ENCODE assay signal across 8 cellular contexts in genomic region chr7:99324966-99325596, GRCh38. TPM values are rescaled to one million over a fixed set of nuclear protein-coding genes. Genes with fewer than 3 reads are reported as not detected.
DNase-seq lines count a peak whose midpoint lies in the region; ATAC-seq and TF ChIP-seq lines count a peak whose summit lies in the region.

No MANE protein-coding gene starts in this region.

- DNase-seq in activated CD8-positive, alpha-beta memory T cell treated with anti-CD3 and anti-CD28 coated beads, Interleukin-2, amount 10 ng/mL, durations not matched to agents 7 days and 5 days = no peak
- DNase-seq in activated CD8-positive, alpha-beta memory T cell treated with anti-CD3 and anti-CD28 coated beads, Interleukin-2, amount 50 U/mL, for 48 hours = no peak
- DNase-seq in LNCaP clone FGC (ENCODE audit: low read depth) (no peak), GM19240 (ENCODE audit: insufficient read length, low spot score) (no peak), posterior cingulate gyrus (no peak)
- peak in 1 of 9 donors; percentile 6 for DNase-seq in naive thymus-derived CD4-positive, alpha-beta T cell

- intact Hi-C loops in dendritic cell treated with granulocyte-macrophage colony-stimulating factor and Interleukin-4, amounts not matched to agents 40 ng/mL and 50 ng/mL, for 4 days (cut with micrococcal nuclease) = loop anchor here (5.0 kb wide), 2 partner anchors 52 to 188 kb away; no protein-coding TSS in a partner anchor
- intact Hi-C loops in naive thymus-derived CD4-positive, alpha-beta T cell (cut with micrococcal nuclease) = loop anchor here (1.0 to 10.0 kb wide), 7 partner anchors 42 to 450 kb away; partner anchors contain the start of genes BUD31 (in 2 of the 2), PDAP1 (in 2 of the 2), ARPC1B (in 1 of the 2) and TMEM130 (in 1 of the 2)
- intact Hi-C loops in posterior cingulate gyrus (cut with DNase I) = loop anchor here (5.0 to 10.0 kb wide), 2 partner anchors 80 to 183 kb away; partner anchors contain the start of genes BUD31, PDAP1 and SMURF1

- peak overlapping the region; percentile 82 for H3K4me3 Mint-ChIP-seq in activated CD8-positive, alpha-beta memory T cell treated with anti-CD3 and anti-CD28 coated beads, Interleukin-2, amount 10 ng/mL, durations not matched to agents 7 days and 5 days
- H3K4me3 Mint-ChIP-seq in dendritic cell treated with granulocyte-macrophage colony-stimulating factor and Interleukin-4, amounts not matched to agents 40 ng/mL and 50 ng/mL, for 4 days = peak overlapping the region; percentile 72
- peak overlapping the region; percentile 86 to 99 (median 92) for H3K4me3 Mint-ChIP-seq in naive thymus-derived CD4-positive, alpha-beta T cell

- no peaks in the 10 kb centered on the region for H3K27me3 Mint-ChIP-seq in activated CD8-positive, alpha-beta memory T cell treated with anti-CD3 and anti-CD28 coated beads, Interleukin-2, amount 10 ng/mL, durations not matched to agents 7 days and 5 days
- no peaks in the 10 kb centered on the region for H3K27me3 Mint-ChIP-seq in dendritic cell treated with granulocyte-macrophage colony-stimulating factor and Interleukin-4, amounts not matched to agents 40 ng/mL and 50 ng/mL, for 4 days
- peaks cover 0 to 15% (median 0%) of the 10 kb centered on the region in 5 donors for H3K27me3 Mint-ChIP-seq in naive thymus-derived CD4-positive, alpha-beta T cell

- no peaks in the 10 kb centered on the region for H3K27me3 ChIP-seq in naive thymus-derived CD4-positive, alpha-beta T cell (ENCODE audit: control insufficient read depth in 2 of 2, insufficient read depth in 2 of 2, low read length in 2 of 2)

- peak overlapping the region; percentile 89 for H3K27ac ChIP-seq in naive thymus-derived CD4-positive, alpha-beta T cell (ENCODE audit: low read depth, low read length)

- H3K4me1 ChIP-seq in naive thymus-derived CD4-positive, alpha-beta T cell (ENCODE audit: control insufficient read depth in 2 of 2, insufficient read depth in 2 of 2, low read length in 2 of 2) = peaks cover 25 to 26% of the 10 kb centered on the region in 2 donors

- no peaks in the 10 kb centered on the region for H3K9me3 Mint-ChIP-seq in activated CD8-positive, alpha-beta memory T cell treated with anti-CD3 and anti-CD28 coated beads, Interleukin-2, amount 10 ng/mL, durations not matched to agents 7 days and 5 days (ENCODE audit: low read depth)
- H3K9me3 Mint-ChIP-seq in dendritic cell treated with granulocyte-macrophage colony-stimulating factor and Interleukin-4, amounts not matched to agents 40 ng/mL and 50 ng/mL, for 4 days = no peaks in the 10 kb centered on the region
- peaks cover 0 to 10% (median 0%) of the 10 kb centered on the region in 11 donors for H3K9me3 Mint-ChIP-seq in naive thymus-derived CD4-positive, alpha-beta T cell

- H3K36me3 Mint-ChIP-seq in activated CD8-positive, alpha-beta memory T cell treated with anti-CD3 and anti-CD28 coated beads, Interleukin-2, amount 10 ng/mL, durations not matched to agents 7 days and 5 days = peaks cover 4% of the 10 kb centered on the region
- peaks cover 20% of the 10 kb centered on the region for H3K36me3 Mint-ChIP-seq in dendritic cell treated with granulocyte-macrophage colony-stimulating factor and Interleukin-4, amounts not matched to agents 40 ng/mL and 50 ng/mL, for 4 days (ENCODE audit: low read depth)
- H3K36me3 Mint-ChIP-seq in naive thymus-derived CD4-positive, alpha-beta T cell = peaks cover 0 to 7% (median 0%) of the 10 kb centered on the region in 5 donors

- no peaks in the 10 kb centered on the region for H3K9me3 ChIP-seq in naive thymus-derived CD4-positive, alpha-beta T cell (ENCODE audit: control insufficient read depth in 2 of 3, low read length in 3 of 3)

- H3K4me1 Mint-ChIP-seq in activated CD8-positive, alpha-beta memory T cell treated with anti-CD3 and anti-CD28 coated beads, Interleukin-2, amount 10 ng/mL, durations not matched to agents 7 days and 5 days = peaks cover 28% of the 10 kb centered on the region
- H3K4me1 Mint-ChIP-seq in dendritic cell treated with granulocyte-macrophage colony-stimulating factor and Interleukin-4, amounts not matched to agents 40 ng/mL and 50 ng/mL, for 4 days (ENCODE audit: low read depth) = peaks cover 42% of the 10 kb centered on the region
- peaks cover 27 to 41% (median 36%) of the 10 kb centered on the region in 7 donors for H3K4me1 Mint-ChIP-seq in naive thymus-derived CD4-positive, alpha-beta T cell

- CTCF ChIA-PET in activated CD8-positive, alpha-beta memory T cell treated with anti-CD3 and anti-CD28 coated beads, Interleukin-2, amount 10 ng/mL, durations not matched to agents 7 days and 5 days (lab: Charles Lee) = interaction anchor here (1.0 to 5.7 kb wide), 5 partner anchors 11 to 285 kb away, joined by 3 to 29 read pairs (median 4); no protein-coding TSS in a partner anchor
- CTCF ChIA-PET in naive thymus-derived CD4-positive, alpha-beta T cell (lab: Charles Lee) = interaction anchor here (0.6 to 1.5 kb wide), 5 partner anchors 8 to 1832 kb away, joined by 3 to 7 read pairs (median 3); no protein-coding TSS in a partner anchor

- peak overlapping the region; percentile 72 for H3K27ac Mint-ChIP-seq in activated CD8-positive, alpha-beta memory T cell treated with anti-CD3 and anti-CD28 coated beads, Interleukin-2, amount 10 ng/mL, durations not matched to agents 7 days and 5 days
- H3K27ac Mint-ChIP-seq in dendritic cell treated with granulocyte-macrophage colony-stimulating factor and Interleukin-4, amounts not matched to agents 40 ng/mL and 50 ng/mL, for 4 days = peak overlapping the region; percentile 91
- H3K27ac Mint-ChIP-seq in naive thymus-derived CD4-positive, alpha-beta T cell = peak overlapping the region; percentile 78 to 94 (median 89)

- POLR2A ChIA-PET in naive thymus-derived CD4-positive, alpha-beta T cell (lab: Charles Lee) = interaction anchor here (0.8 to 2.2 kb wide), 7 partner anchors 14 to 231 kb away, joined by 3 to 8 read pairs (median 3); partner anchors contain the start of genes BUD31 and PDAP1

- H3K36me3 ChIP-seq in naive thymus-derived CD4-positive, alpha-beta T cell (ENCODE audit: control insufficient read depth in 2 of 3, insufficient read depth in 3 of 3, low read length in 3 of 3) = peaks cover 0 to 10% (median 0%) of the 10 kb centered on the region in 3 experiments

- ATAC-seq in activated CD8-positive, alpha-beta memory T cell treated with anti-CD3 and anti-CD28 coated beads, Interleukin-2, amount 10 ng/mL, durations not matched to agents 7 days and 5 days = no peak
- ATAC-seq in naive thymus-derived CD4-positive, alpha-beta T cell = no peak
- ATAC-seq in GM21360 (IDR thresholded peaks at IDR 0.05; ENCODE audit: unreplicated experiment) = no peak

- no peak for TF ChIP-seq CTCF in LNCaP clone FGC (IDR thresholded peaks at IDR 0.05; ENCODE audit: control insufficient read depth, extremely low read depth, insufficient read depth)

- peak overlapping the region; percentile 93 for H3K4me3 ChIP-seq in LNCaP clone FGC (ENCODE audit: low read depth, low read length)
- H3K4me3 ChIP-seq in naive thymus-derived CD4-positive, alpha-beta T cell (ENCODE audit: low read length) = peak overlapping the region; percentile 77

RNA-seq across cellular contexts. Expression of gene ARPC1A, which starts 0.6 kb away (rescaled TPM):
- 10 to 100 TPM; 53.2 to 56.3 TPM for total RNA-seq in activated CD8-positive, alpha-beta memory T cell treated with anti-CD3 and anti-CD28 coated beads, Interleukin-2, amount 10 ng/mL, durations not matched to agents 7 days and 5 days
- total RNA-seq in naive thymus-derived CD4-positive, alpha-beta T cell = 10 to 100 TPM; 28.1 to 62.5 (median 43.2) TPM
- polyA plus RNA-seq in naive thymus-derived CD4-positive, alpha-beta T cell = 100 to 1,000 TPM in 1 of 2 donors, 10 to 100 TPM in 1; 55.7 to 101 TPM

RNA-seq across cellular contexts. Expression of gene ARPC1B, which starts 49.4 kb away (rescaled TPM):
- total RNA-seq in activated CD8-positive, alpha-beta memory T cell treated with anti-CD3 and anti-CD28 coated beads, Interleukin-2, amount 10 ng/mL, durations not matched to agents 7 days and 5 days = 100 to 1,000 TPM; 388 to 398 TPM
- total RNA-seq in naive thymus-derived CD4-positive, alpha-beta T cell = 100 to 1,000 TPM in 4 of 5 experiments, 10 to 100 TPM in 1; 88.1 to 364 (median 141) TPM
- polyA plus RNA-seq in naive thymus-derived CD4-positive, alpha-beta T cell = 100 to 1,000 TPM; 379 to 575 TPM

RNA-seq across cellular contexts. Expression of gene MYH16, which starts 52.4 kb away (rescaled TPM):
- not detected for total RNA-seq in activated CD8-positive, alpha-beta memory T cell treated with anti-CD3 and anti-CD28 coated beads, Interleukin-2, amount 10 ng/mL, durations not matched to agents 7 days and 5 days
- total RNA-seq in naive thymus-derived CD4-positive, alpha-beta T cell = not detected
- not detected for polyA plus RNA-seq in naive thymus-derived CD4-positive, alpha-beta T cell
